In genomic region chr1:31201871-31202270, GRCh38 we compare ENCODE assay signal across 20 cellular contexts. TPM values are rescaled to one million over a fixed set of nuclear protein-coding genes. Genes with fewer than 3 reads are reported as not detected.
"Had no signal": no experiment of that assay in that cellular context is flagged by ENCODE, and none has a peak within 500 bp of the region (broad histone marks: within the 10 kb centered on the region; RNA-seq: fewer than 3 reads in every experiment).

No MANE protein-coding gene starts in this region.

- H3K9me3 ChIP-seq: right atrium auricular region, suprapubic skin, vagina had no signal

- H3K36me3 ChIP-seq: cardiac muscle cell, right atrium auricular region, suprapubic skin, vagina, WERI-Rb-1 had no signal

- DNase-seq: activated CD4-positive, alpha-beta T cell treated with anti-CD3 and anti-CD28 coated beads, Interleukin-2, amount 50 U/mL, for 4 hours; activated CD8-positive, alpha-beta memory T cell treated with anti-CD3 and anti-CD28 coated beads, Interleukin-2, amount 10 ng/mL, durations not matched to agents 7 days and 5 days; head of caudate nucleus; midbrain; stimulated activated CD4-positive, alpha-beta T cell treated with anti-CD3 and anti-CD28 coated beads, Interleukin-12 subunit alpha, Interleukin-12 subunit beta, amount 100 ng/mL, for 4 hours; stimulated activated CD4-positive, alpha-beta T cell treated with anti-CD3 and anti-CD28 coated beads, Interleukin-1b, Interleukin-23, amount 100 ng/mL, for 48 hours; trophoblast cell; WERI-Rb-1 had no signal

- H3K36me3 Mint-ChIP-seq: activated CD8-positive, alpha-beta memory T cell treated with anti-CD3 and anti-CD28 coated beads, Interleukin-2, amount 10 ng/mL, durations not matched to agents 7 days and 5 days; activated naive CD8-positive, alpha-beta T cell had no signal

- H3K4me3 ChIP-seq: cardiac muscle cell, lung, right atrium auricular region, suprapubic skin, vagina had no signal

- ATAC-seq: activated CD8-positive, alpha-beta memory T cell treated with anti-CD3 and anti-CD28 coated beads, Interleukin-2, amount 10 ng/mL, durations not matched to agents 7 days and 5 days; left lobe of liver had no signal

- H3K4me3 Mint-ChIP-seq: activated CD8-positive, alpha-beta memory T cell treated with anti-CD3 and anti-CD28 coated beads, Interleukin-2, amount 10 ng/mL, durations not matched to agents 7 days and 5 days; activated naive CD8-positive, alpha-beta T cell; nephron; stimulated activated naive CD8-positive, alpha-beta T cell treated with anti-CD3 and anti-CD28 coated beads, Interleukin-15, Interleukin-2, amounts not matched to agents 100 ng/mL and 50 ng/mL, for 24 hours had no signal

- H3K4me1 Mint-ChIP-seq: activated CD8-positive, alpha-beta memory T cell treated with anti-CD3 and anti-CD28 coated beads, Interleukin-2, amount 10 ng/mL, durations not matched to agents 7 days and 5 days had no signal

- H3K27ac Mint-ChIP-seq: activated CD8-positive, alpha-beta memory T cell treated with anti-CD3 and anti-CD28 coated beads, Interleukin-2, amount 10 ng/mL, durations not matched to agents 7 days and 5 days; activated naive CD8-positive, alpha-beta T cell; nephron; stimulated activated naive CD8-positive, alpha-beta T cell treated with anti-CD3 and anti-CD28 coated beads, Interleukin-15, Interleukin-2, amounts not matched to agents 100 ng/mL and 50 ng/mL, for 24 hours had no signal

- H3K4me1 ChIP-seq: right atrium auricular region, suprapubic skin, vagina had no signal

- H3K27ac ChIP-seq: cardiac muscle cell, right atrium auricular region, suprapubic skin, vagina, WERI-Rb-1 had no signal

- H3K27me3 ChIP-seq: cardiac muscle cell, right atrium auricular region, vagina had no signal

- H3K9me3 Mint-ChIP-seq: nephron; stimulated activated naive CD8-positive, alpha-beta T cell treated with anti-CD3 and anti-CD28 coated beads, Interleukin-15, Interleukin-2, amounts not matched to agents 100 ng/mL and 50 ng/mL, for 24 hours had no signal

RNA-seq across cellular contexts. Expression of gene NKAIN1, which starts 37.8 kb away (rescaled TPM):
- total RNA-seq: left lobe of liver; lung; omental fat pad; right atrium auricular region; T-helper 2 cell treated with Interferon-gamma antibody and Interleukin-4, amounts not matched to agents 100 ng/mL and 5 ng/mL, for 36 hours; vagina had no signal
- polyA plus RNA-seq: keratinocyte had no signal
